Comparison of ENCODE assay signal across 8 cellular contexts in genomic region chr16:88681084-88681680, GRCh38.
DNase-seq lines count a peak whose midpoint lies in the region; ATAC-seq and TF ChIP-seq lines count a peak whose summit lies in the region.

No MANE protein-coding gene starts in this region.

- TF ChIP-seq CTCF in GM10248 (IDR thresholded peaks at IDR 0.05; ENCODE audit: control extremely low read depth, extremely low read depth, low read depth, missing control alignments), result peak; percentile 60

- DNase-seq in GM10248 (ENCODE audit: extremely low spot score) (peak; percentile 73), iPS-NIHi11 (ENCODE audit: low spot score) (peak; percentile 85), COR-L47 (lab: John Stamatoyannopoulos, UW) (no peak), NCI-H128 (lab: John Stamatoyannopoulos, UW; ENCODE audit: unreplicated experiment) (no peak), LoVo (ENCODE audit: low spot score) (no peak)
- DNase-seq in activated CD8-positive, alpha-beta memory T cell treated with anti-CD3 and anti-CD28 coated beads, Interleukin-2, amount 50 U/mL, for 48 hours, result peak; percentile 70

- ATAC-seq in HG03280 (IDR thresholded peaks at IDR 0.05; ENCODE audit: unreplicated experiment) (peak; percentile 34), GM18520 (IDR thresholded peaks at IDR 0.05; ENCODE audit: unreplicated experiment) (no peak)

- POLR2A ChIA-PET in GM10248 (lab: Yijun Ruan, JAX), result interaction anchor here (0.5 kb wide), 2 partner anchors 48 to 523 kb away, joined by 4 to 6 read pairs; no protein-coding TSS in a partner anchor

- CTCF ChIA-PET in GM10248 (lab: Yijun Ruan, JAX), result interaction anchor here (0.9 to 1.8 kb wide), 6 partner anchors 10 to 56 kb away, joined by 3 to 5 read pairs (median 4); partner anchors contain the start of gene MVD

Comparison
In these comparisons a context has a peak if more than half of its experiments do, and no peak if none do; other contexts are left out.
1. DNase-seq: peak in GM10248 (single experiment), activated CD8-positive, alpha-beta memory T cell treated with anti-CD3 and anti-CD28 coated beads, Interleukin-2, amount 50 U/mL, for 48 hours (single experiment) and iPS-NIHi11 (single experiment); none in COR-L47 (single experiment), NCI-H128 (single experiment) and LoVo (single experiment).